9 cellular contexts compared by ENCODE assay signal in the genomic region with DNA sequence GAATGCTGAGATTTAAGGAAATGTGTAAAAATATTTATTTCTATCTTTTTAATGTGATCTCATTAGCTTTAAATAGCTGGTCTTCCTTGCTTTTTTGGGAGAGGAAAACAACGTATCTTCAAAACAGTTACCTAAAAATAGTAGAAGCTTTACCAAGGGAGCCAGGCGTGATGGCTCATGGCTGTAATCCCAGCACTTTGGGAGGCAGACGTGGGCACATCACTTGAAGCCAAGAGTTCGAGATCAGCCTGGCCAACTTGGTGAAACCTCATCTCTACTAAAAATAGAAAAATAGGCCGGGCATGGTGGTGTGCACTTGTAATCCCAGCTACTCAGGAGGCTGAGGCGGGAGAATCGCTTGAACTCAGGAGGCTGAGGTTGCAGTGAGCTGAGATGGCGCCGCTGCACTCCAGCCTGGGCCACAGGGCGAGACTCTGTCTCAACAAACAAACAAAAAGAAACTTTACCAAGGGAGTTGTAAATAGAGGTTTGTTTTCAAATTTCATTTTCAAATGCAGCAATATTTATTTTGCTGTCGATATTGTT. TPM values are rescaled to one million over a fixed set of nuclear protein-coding genes. Genes with fewer than 3 reads are reported as not detected.
DNase-seq lines count a peak whose midpoint lies in the region; TF ChIP-seq lines count a peak whose summit lies in the region.
"Had no signal": no experiment of that assay in that cellular context is flagged by ENCODE, and none has a peak within 500 bp of the region (broad histone marks: within the 10 kb centered on the region; RNA-seq: fewer than 3 reads in every experiment).

No MANE protein-coding gene starts in this region.

- H3K4ac ChIP-seq in trophoblast cell (ENCODE audit: low read depth, low read length): no peak overlapping the region

- POLR2A ChIA-PET in AG04450 (lab: Yijun Ruan, JAX): interaction anchor here (1.1 to 3.9 kb wide), 2 partner anchors 25 to 50 kb away, joined by 6 to 17 read pairs; no protein-coding TSS in a partner anchor

- H3K23ac ChIP-seq in trophoblast cell (ENCODE audit: low read length): no peak overlapping the region

- intact Hi-C loops in testis (cut with DNase I; ENCODE audit: low total_unique reads): loop anchor here (5.0 kb wide), 1 partner anchor 214 kb away; no protein-coding TSS in a partner anchor

- H4K20me1 ChIP-seq in Karpas-422 (ENCODE audit: insufficient read depth, low read depth, low read length): no peaks in the 10 kb centered on the region

- peak overlapping the region; percentile 1 for H2BK5ac ChIP-seq in trophoblast cell (ENCODE audit: low read depth, low read length, poor library complexity)

- H3K36me3 ChIP-seq in Karpas-422 (ENCODE audit: insufficient read depth, low read length) (peaks cover 4% of the 10 kb centered on the region; the same call in 1 of the 2 replicates), trophoblast cell (ENCODE audit: control insufficient read depth in 1 of 2, insufficient read depth in 2 of 2, low read length in 2 of 2) (no peaks in the 10 kb centered on the region), testis (ENCODE audit: low read depth, missing control alignments) (no peaks in the 10 kb centered on the region)
- H3K36me3 ChIP-seq: thyroid gland had no signal

- H2AK5ac ChIP-seq in trophoblast cell (ENCODE audit: low read length): no peak overlapping the region

- H3K79me2 ChIP-seq in Karpas-422 (ENCODE audit: low read length) (peaks cover 16% of the 10 kb centered on the region; the same call in 1 of the 2 replicates), trophoblast cell (ENCODE audit: control insufficient read depth, insufficient read depth, low read length, poor library complexity) (peaks cover 1% of the 10 kb centered on the region)

- CTCF ChIA-PET in AG04450 (lab: Charles Lee): interaction anchor here (0.7 to 3.9 kb wide), 4 partner anchors 21 to 561 kb away, joined by 3 to 15 read pairs (median 3); no protein-coding TSS in a partner anchor

- H3K27ac ChIP-seq in AG04450 (ENCODE audit: low read depth, low read length): peak overlapping the region; percentile 99
- H3K27ac ChIP-seq in Karpas-422 (ENCODE audit: low read length): peak overlapping the region; percentile 88
- peak overlapping the region; percentile 96 for H3K27ac ChIP-seq in epithelial cell of prostate
- peak overlapping the region; percentile 53 for H3K27ac ChIP-seq in trophoblast cell (ENCODE audit: low read depth, low read length)
- H3K27ac ChIP-seq in testis: peak overlapping the region in 1 of 2 donors; percentile 14

- peak overlapping the region; percentile 63 for H4K91ac ChIP-seq in trophoblast cell (ENCODE audit: low read depth, low read length)

- WGBS in trophoblast cell (ENCODE audit: extremely low coverage, insufficient coverage, insufficient read length): no CpG with 5 or more reads among the region's 11 CpGs
- 75 to 76% methylated on average over 11 of the region's 11 CpGs for WGBS in testis, 2 donors

- no peak overlapping the region for H4K12ac ChIP-seq in trophoblast cell (ENCODE audit: low read depth, low read length)

- H4K8ac ChIP-seq in trophoblast cell (ENCODE audit: low read depth, low read length): no peak overlapping the region

- DNase-seq in AG04450 (ENCODE audit: low read depth, low spot score): no peak
- DNase-seq in Karpas-422: no peak
- no peak for DNase-seq in epithelial cell of prostate (ENCODE audit: low read depth, low spot score)
- no peak for DNase-seq in trophoblast cell
- no peak for DNase-seq in NCI-H774 (lab: John Stamatoyannopoulos, UW)
- no peak for DNase-seq in glomerular visceral epithelial cell (ENCODE audit: extremely low spot score)
- no peak for DNase-seq in activated CD8-positive, alpha-beta memory T cell treated with anti-CD3 and anti-CD28 coated beads, Interleukin-2, amount 50 U/mL, for 4 hours
- DNase-seq in testis: no peak

- H2AFZ ChIP-seq in Karpas-422 (ENCODE audit: low read length) (no peak overlapping the region), trophoblast cell (ENCODE audit: insufficient read depth, low read length, poor library complexity) (no peak overlapping the region)

- H2BK120ac ChIP-seq in trophoblast cell (ENCODE audit: insufficient read depth, low read length, poor library complexity): peak overlapping the region; percentile 47

- peak overlapping the region; percentile 81 for H3K18ac ChIP-seq in trophoblast cell (ENCODE audit: low read length)

- no peaks in the 10 kb centered on the region for H3K27me3 ChIP-seq in AG04450 (ENCODE audit: control insufficient read depth, insufficient read depth, low read length)
- no peaks in the 10 kb centered on the region for H3K27me3 ChIP-seq in Karpas-422 (ENCODE audit: low read length)
- no peaks in the 10 kb centered on the region for H3K27me3 ChIP-seq in trophoblast cell (ENCODE audit: insufficient read depth, low read length)
- no peaks in the 10 kb centered on the region for H3K27me3 ChIP-seq in testis
- H3K27me3 ChIP-seq: thyroid gland had no signal

- H3K4me2 ChIP-seq in Karpas-422 (ENCODE audit: low read depth, low read length, poor library complexity, severe bottlenecking) (peak overlapping the region; percentile 95), trophoblast cell (ENCODE audit: low read length) (no peak overlapping the region)

- H3K9me3 ChIP-seq in AG04450 (ENCODE audit: control insufficient read depth, insufficient read depth, low read length) (no peaks in the 10 kb centered on the region), Karpas-422 (ENCODE audit: low read length) (no peaks in the 10 kb centered on the region), trophoblast cell (ENCODE audit: insufficient read depth, low read depth, low read length) (peaks cover 1% of the 10 kb centered on the region), testis (no peaks in the 10 kb centered on the region)
- H3K9me3 ChIP-seq: thyroid gland had no signal

- H3K9me2 ChIP-seq in Karpas-422 (replicated peaks; ENCODE audit: insufficient read depth, low read length): no peaks in the 10 kb centered on the region

- peaks cover 24% of the 10 kb centered on the region for H3K79me1 ChIP-seq in trophoblast cell (ENCODE audit: low read length)

- no peak for TF ChIP-seq CTCF in AG04450 (IDR thresholded peaks at IDR 0.05; ENCODE audit: low read depth, low read length)
- no peak for TF ChIP-seq CTCF in testis (IDR thresholded peaks at IDR 0.05)

- no peak overlapping the region for H3K14ac ChIP-seq in trophoblast cell (ENCODE audit: low read length)

- H3K9ac ChIP-seq in Karpas-422 (ENCODE audit: low read length) (peak overlapping the region; percentile 84), trophoblast cell (ENCODE audit: low read length) (no peak overlapping the region)

- peak overlapping the region; percentile 93 for H2BK12ac ChIP-seq in trophoblast cell (ENCODE audit: low read length)

- peaks cover 59% of the 10 kb centered on the region for H3K4me1 ChIP-seq in Karpas-422 (ENCODE audit: low read length)
- H3K4me1 ChIP-seq in trophoblast cell (ENCODE audit: control insufficient read depth in 1 of 2, insufficient read depth in 2 of 2, low read length in 2 of 2): peaks cover 10 to 16% of the 10 kb centered on the region in 2 experiments
- H3K4me1 ChIP-seq in testis: peaks cover 6% of the 10 kb centered on the region

- H3K4me3 ChIP-seq in AG04450 (ENCODE audit: low read depth, low read length) (no peak overlapping the region), Karpas-422 (ENCODE audit: low read length) (peak overlapping the region; percentile 85), trophoblast cell (ENCODE audit: low read depth, low read length) (no peak overlapping the region), testis (no peak overlapping the region)

- TF ChIP-seq POLR2A in testis (IDR thresholded peaks at IDR 0.05): no peak

RNA-seq across cellular contexts. Expression of a gene that starts 48.4 kb away (rescaled TPM):
- polyA plus RNA-seq in AG04450 (2011; rRNA removed) (1,870 and 2,796 TPM in 2 replicates), testis (ENCODE audit: insufficient read depth, low read depth, low replicate concordance) (175 TPM)
- polyA minus RNA-seq in AG04450 (2011; rRNA and poly(A)+ RNA removed): 1,381 and 1,666 TPM in 2 replicates
- total RNA-seq in Karpas-422 (2014; rRNA removed; shearing (Covaris generic); ENCODE audit: low replicate concordance): 526 and 559 TPM in 2 replicates
- polyA plus RNA-seq in trophoblast cell (2013): 787 and 808 TPM in 2 replicates
- total RNA-seq in testis: 100 to 1,000 TPM; 158 to 189 TPM
